Comparison of ENCODE assay signal across 9 cellular contexts in genomic region chr9:137499416-137499815, GRCh38. TPM values are rescaled to one million over a fixed set of nuclear protein-coding genes. Genes with fewer than 3 reads are reported as not detected.
"Had no signal": no experiment of that assay in that cellular context is flagged by ENCODE, and none has a peak within 500 bp of the region (broad histone marks: within the 10 kb centered on the region; RNA-seq: fewer than 3 reads in every experiment).

No MANE protein-coding gene starts in this region.

- H3K36me3 ChIP-seq: HAP-1 had no signal

- H3K4me3 Mint-ChIP-seq: GM23338, HFFc6 had no signal

- H2AFZ ChIP-seq: GM23338 had no signal

- H3K27ac Mint-ChIP-seq: GM23338, HFFc6 had no signal

- DNase-seq: HFFc6, IMR-90 had no signal

- ATAC-seq: GM23338, HCT116 had no signal

- H3K4me1 ChIP-seq: HAP-1 had no signal

- H3K27ac ChIP-seq: HL-60 had no signal

- H3K4me3 ChIP-seq: GM23338, HAP-1, K562 had no signal

- H3K4me2 ChIP-seq: GM23338 had no signal

- H3K9me3 ChIP-seq: HAP-1 had no signal

RNA-seq across cellular contexts. Expression of gene PNPLA7, which starts 50.8 kb away (rescaled TPM):
- total RNA-seq: H4 had no signal

RNA-seq across cellular contexts. Expression of gene ENTPD8, which starts 58.3 kb away (rescaled TPM):
- total RNA-seq: HFFc6, HT1080, IMR-90 had no signal
